ENCODE assay signal across 10 cellular contexts in genomic region chr20:56626367-56627121, GRCh38. TPM values are rescaled to one million over a fixed set of nuclear protein-coding genes. Genes with fewer than 3 reads are reported as not detected.
DNase-seq lines count a peak whose midpoint lies in the region; ATAC-seq, FAIRE-seq and TF ChIP-seq lines count a peak whose summit lies in the region.
"Had no signal": no experiment of that assay in that cellular context is flagged by ENCODE, and none has a peak within 500 bp of the region (broad histone marks: within the 10 kb centered on the region; RNA-seq: fewer than 3 reads in every experiment).

No MANE protein-coding gene starts in this region.

- TF ChIP-seq CTCF in cardiac muscle cell (IDR thresholded peaks at IDR 0.05; ENCODE audit: low read depth, low read length) (peak; percentile 32), heart left ventricle (IDR thresholded peaks at IDR 0.05) (peak in 3 of 12 donors; percentile 16 to 27 (median 19)), Panc1 (IDR thresholded peaks at IDR 0.05) (peak; percentile 43), foreskin keratinocyte (conservative IDR thresholded peaks at IDR 0.05) (peak; percentile 63), type B pancreatic cell (conservative IDR thresholded peaks at IDR 0.05) (peak; percentile 76)

- no peak for ATAC-seq in heart left ventricle
- ATAC-seq in Panc1, result no peak
- peak; percentile 45 for ATAC-seq in foreskin keratinocyte
- ATAC-seq: T-helper 17 cell had no signal

- no peak for FAIRE-seq in frontal cortex (lab: Jason Lieb, UNC)
- FAIRE-seq: colon had no signal

- H3K36me3 Mint-ChIP-seq in type B pancreatic cell, result peaks cover under 1% of the 10 kb centered on the region

- H3K27ac Mint-ChIP-seq in type B pancreatic cell, result peak overlapping the region; percentile 23
- H3K27ac Mint-ChIP-seq: T-helper 17 cell had no signal

- WGBS in heart left ventricle, 4 donors, result 0 to 2% (median 2%) methylated on average over 9 to 60 of the region's 60 CpGs

- H3K27me3 Mint-ChIP-seq in type B pancreatic cell, result peaks cover 62% of the 10 kb centered on the region

- H3K4me3 ChIP-seq in cardiac muscle cell (peak overlapping the region; percentile 0), heart left ventricle (no peak overlapping the region), Panc1 (ENCODE audit: low read depth in 2 of 2, low read length in 2 of 2) (no peak overlapping the region)

- H3K36me3 ChIP-seq in cardiac muscle cell (no peaks in the 10 kb centered on the region), heart left ventricle (no peaks in the 10 kb centered on the region), Panc1 (ENCODE audit: control insufficient read depth, insufficient read depth, low read length) (peaks cover 5% of the 10 kb centered on the region; the same call in 1 of the 2 replicates)

- no peak for TF ChIP-seq POLR2A in heart left ventricle (IDR thresholded peaks at IDR 0.05)

- peak overlapping the region; percentile 82 for H3K4me3 Mint-ChIP-seq in type B pancreatic cell
- H3K4me3 Mint-ChIP-seq: T-helper 17 cell had no signal

- intact Hi-C loops in heart left ventricle (cut with DNase I) (no loop called here), Panc1 (cut with micrococcal nuclease; ENCODE audit: unreplicated experiment) (loop anchor here (5.0 kb wide), 1 partner anchor 346 kb away; no protein-coding TSS in a partner anchor)

- CTCF ChIA-PET in Panc1 (lab: Charles Lee), result no interaction called here

- H3K9me3 Mint-ChIP-seq in type B pancreatic cell, result no peaks in the 10 kb centered on the region

- H3K27me3 ChIP-seq in cardiac muscle cell (peaks cover 89% of the 10 kb centered on the region), heart left ventricle (peaks cover 61 to 91% (median 79%) of the 10 kb centered on the region in 9 donors), Panc1 (ENCODE audit: control insufficient read depth, insufficient read depth, low read length) (no peaks in the 10 kb centered on the region), foreskin keratinocyte (peaks cover 13% of the 10 kb centered on the region)

- H3K27ac ChIP-seq in cardiac muscle cell, result no peak overlapping the region
- H3K27ac ChIP-seq in heart left ventricle, result no peak overlapping the region
- no peak overlapping the region for H3K27ac ChIP-seq in Panc1 (ENCODE audit: low read length)
- no peak overlapping the region for H3K27ac ChIP-seq in foreskin keratinocyte

- H3K4me1 ChIP-seq in cardiac muscle cell (ENCODE audit: low read depth) (peaks cover 16% of the 10 kb centered on the region), heart left ventricle (peaks cover 4 to 62% (median 31%) of the 10 kb centered on the region in 12 donors), Panc1 (ENCODE audit: control insufficient read depth, insufficient read depth, low read length) (0 out of 2 replicates have a peak, but pooled peaks cover 4% of the 10 kb centered on the region), foreskin keratinocyte (no peaks in the 10 kb centered on the region)

- BruUV-seq in Panc1 (replicated peaks; lab: Mats Ljungman, UMichigan), result no TSS peak

- in situ Hi-C loops in Panc1 (cut with HindIII; ENCODE audit: low pct_unique_long_range_greater_than_20kb, low sequenced_read_pairs), result no loop called here

- POLR2A ChIA-PET in Panc1 (lab: Charles Lee), result no interaction called here

- peaks cover 16% of the 10 kb centered on the region for H3K4me1 Mint-ChIP-seq in type B pancreatic cell (ENCODE audit: unreplicated experiment)

- H3K9me3 ChIP-seq in cardiac muscle cell (ENCODE audit: low read depth) (no peaks in the 10 kb centered on the region), heart left ventricle (no peaks in the 10 kb centered on the region), Panc1 (ENCODE audit: control insufficient read depth, insufficient read depth, low read depth, low read length) (no peaks in the 10 kb centered on the region)

- DNase-seq in cardiac muscle cell (ENCODE audit: low read depth in 1 of 2, low spot score in 1 of 2) (peak; percentile 24 to 54), heart left ventricle (no peak), Panc1 (ENCODE audit: low read depth, low spot score) (no peak), foreskin keratinocyte (peak in 1 of 2 donors; percentile 42), type B pancreatic cell (ENCODE audit: extremely low spot score, unreplicated experiment) (peak; percentile 73), frontal cortex (ENCODE audit: low spot score in 2 of 2) (no peak), DMS114 treated with DMSO at 0.1 percent for 48 hours (lab: John Stamatoyannopoulos, UW; ENCODE audit: unreplicated experiment) (no peak), DMS153 (lab: John Stamatoyannopoulos, UW) (no peak)
- DNase-seq: T-helper 17 cell had no signal

RNA-seq across cellular contexts. Expression of gene TFAP2C, which starts 2.6 kb away (rescaled TPM):
- total RNA-seq in cardiac muscle cell (0.21 and 0.46 TPM in 2 replicates), heart left ventricle (under 1 TPM in 6 of 9 donors, not detected in 3; 0.09 to 1.00 (median 0.23) TPM), Panc1 (2021; ENCODE audit: unreplicated experiment) (2.8 TPM), foreskin keratinocyte (16.3 and 16.4 TPM in 2 replicates), type B pancreatic cell (ENCODE audit: low replicate concordance) (20.5 and 71.7 TPM in 2 replicates), frontal cortex (2.4 TPM)
- polyA plus RNA-seq in cardiac muscle cell (not detected in 2 replicates), heart left ventricle (not detected), foreskin keratinocyte (7.7 and 9.3 TPM in 2 replicates)
- polyA plus RNA-seq in Panc1 (2012; ENCODE audit: insufficient read length), result 1.9 TPM
- total RNA-seq: T-helper 17 cell had no signal

Comparison
In these comparisons a context has a peak if more than half of its experiments do, and no peak if none do; other contexts are left out.
1. DNase-seq: peak in cardiac muscle cell (2 of 2) and type B pancreatic cell (single experiment); none in heart left ventricle (0 of 5), Panc1 (single experiment), frontal cortex (0 of 2), DMS114 treated with DMSO at 0.1 percent for 48 hours (single experiment) and DMS153 (single experiment).